ENCODE assay signal across 1 cellular context in the genomic region with DNA sequence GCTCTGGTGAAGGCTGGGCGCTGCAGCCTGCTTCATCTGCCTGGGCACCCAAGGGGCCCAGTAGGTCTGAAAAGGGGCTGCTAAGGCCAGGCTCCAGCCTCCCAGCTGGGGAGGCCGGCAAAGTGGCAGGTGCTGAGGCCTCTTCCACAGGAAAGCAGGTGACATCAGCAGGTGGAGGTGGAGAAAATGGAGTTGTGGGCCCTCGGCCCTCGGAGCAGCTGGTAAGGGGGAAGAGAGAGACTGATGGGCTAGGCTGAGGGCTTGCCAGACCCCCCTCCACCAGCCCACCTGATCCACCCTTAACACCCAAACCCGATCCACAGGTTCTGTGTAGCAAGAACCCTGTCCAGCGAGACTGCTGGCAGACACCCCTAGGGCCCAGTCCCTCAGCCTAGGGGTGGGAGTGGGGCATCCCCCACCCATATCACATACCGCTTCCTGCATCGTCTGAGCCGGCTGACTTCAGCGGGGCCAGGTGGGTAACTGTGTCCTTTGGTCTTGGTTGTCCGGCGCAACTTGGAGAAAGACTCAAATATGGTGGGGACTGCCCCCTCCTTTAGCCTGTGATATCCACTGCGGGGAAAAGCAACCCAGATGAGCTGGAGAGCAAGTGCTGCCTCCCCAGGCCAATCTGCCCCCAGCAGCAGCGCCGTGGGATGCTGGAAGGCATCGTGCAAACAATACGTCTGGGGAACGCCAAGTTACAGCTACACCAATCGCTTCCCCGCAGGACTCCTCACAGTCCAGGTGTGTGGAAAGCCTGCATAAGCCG.
TF ChIP-seq lines count a peak whose summit lies in the region.

No MANE protein-coding gene starts in this region.

TF ChIP-seq in K562, 482 proteins besides CTCF, POLR2A, EP300 and RAD21 (continues in another document):
- TF ChIP-seq ZBTB26 (CRISPR knock-in tag; IDR thresholded peaks at IDR 0.05), result peak; percentile 18; the same call in 1 of the 2 replicates
- no peak for TF ChIP-seq ZZZ3 (IDR thresholded peaks at IDR 0.05)
- TF ChIP-seq MIER1 (IDR thresholded peaks at IDR 0.05; ENCODE audit: low read depth), result no peak
- TF ChIP-seq, protein P1, sequence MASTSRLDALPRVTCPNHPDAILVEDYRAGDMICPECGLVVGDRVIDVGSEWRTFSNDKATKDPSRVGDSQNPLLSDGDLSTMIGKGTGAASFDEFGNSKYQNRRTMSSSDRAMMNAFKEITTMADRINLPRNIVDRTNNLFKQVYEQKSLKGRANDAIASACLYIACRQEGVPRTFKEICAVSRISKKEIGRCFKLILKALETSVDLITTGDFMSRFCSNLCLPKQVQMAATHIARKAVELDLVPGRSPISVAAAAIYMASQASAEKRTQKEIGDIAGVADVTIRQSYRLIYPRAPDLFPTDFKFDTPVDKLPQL (IDR thresholded peaks at IDR 0.05; ENCODE audit: extremely low read depth, insufficient read length), result no peak
- no peak for TF ChIP-seq NR2C1 (IDR thresholded peaks at IDR 0.05)
- no peak for TF ChIP-seq NR2C1 (tag; IDR thresholded peaks at IDR 0.05)
- no peak for TF ChIP-seq TCF3 (CRISPR knock-in tag; IDR thresholded peaks at IDR 0.05)
- TF ChIP-seq WHSC1 (IDR thresholded peaks at IDR 0.05; ENCODE audit: low read length), result peak; percentile 33
- TF ChIP-seq, protein P2, sequence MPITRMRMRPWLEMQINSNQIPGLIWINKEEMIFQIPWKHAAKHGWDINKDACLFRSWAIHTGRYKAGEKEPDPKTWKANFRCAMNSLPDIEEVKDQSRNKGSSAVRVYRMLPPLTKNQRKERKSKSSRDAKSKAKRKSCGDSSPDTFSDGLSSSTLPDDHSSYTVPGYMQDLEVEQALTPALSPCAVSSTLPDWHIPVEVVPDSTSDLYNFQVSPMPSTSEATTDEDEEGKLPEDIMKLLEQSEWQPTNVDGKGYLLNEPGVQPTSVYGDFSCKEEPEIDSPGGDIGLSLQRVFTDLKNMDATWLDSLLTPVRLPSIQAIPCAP (CRISPR knock-in tag; IDR thresholded peaks at IDR 0.05; ENCODE audit: borderline replicate concordance), result no peak
- no peak for TF ChIP-seq MTA3 (IDR thresholded peaks at IDR 0.05; ENCODE audit: borderline replicate concordance)
- TF ChIP-seq ZFP36 (IDR thresholded peaks at IDR 0.05; ENCODE audit: low read depth, low read length, partially characterized antibody), result no peak
- peak; percentile 92 for TF ChIP-seq RHOXF2B (CRISPR knock-in tag; conservative IDR thresholded peaks at IDR 0.05)
- TF ChIP-seq, protein P3, sequence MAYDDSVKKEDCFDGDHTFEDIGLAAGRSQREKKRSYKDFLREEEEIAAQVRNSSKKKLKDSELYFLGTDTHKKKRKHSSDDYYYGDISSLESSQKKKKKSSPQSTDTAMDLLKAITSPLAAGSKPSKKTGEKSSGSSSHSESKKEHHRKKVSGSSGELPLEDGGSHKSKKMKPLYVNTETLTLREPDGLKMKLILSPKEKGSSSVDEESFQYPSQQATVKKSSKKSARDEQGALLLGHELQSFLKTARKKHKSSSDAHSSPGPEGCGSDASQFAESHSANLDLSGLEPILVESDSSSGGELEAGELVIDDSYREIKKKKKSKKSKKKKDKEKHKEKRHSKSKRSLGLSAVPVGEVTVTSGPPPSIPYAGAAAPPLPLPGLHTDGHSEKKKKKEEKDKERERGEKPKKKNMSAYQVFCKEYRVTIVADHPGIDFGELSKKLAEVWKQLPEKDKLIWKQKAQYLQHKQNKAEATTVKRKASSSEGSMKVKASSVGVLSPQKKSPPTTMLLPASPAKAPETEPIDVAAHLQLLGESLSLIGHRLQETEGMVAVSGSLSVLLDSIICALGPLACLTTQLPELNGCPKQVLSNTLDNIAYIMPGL (CRISPR knock-in tag; IDR thresholded peaks at IDR 0.05), result peak; percentile 48; the same call in 1 of the 2 replicates
- no peak for TF ChIP-seq ZNF436 (CRISPR knock-in tag; IDR thresholded peaks at IDR 0.05)
- TF ChIP-seq SRF (CRISPR knock-in tag; IDR thresholded peaks at IDR 0.05), result peak in 1 of 2 experiments; percentile 14; a peak in 1 of 4 replicates
- TF ChIP-seq TEAD4 (IDR thresholded peaks at IDR 0.05; ENCODE audit: low read length), result no peak
- no peak for TF ChIP-seq TEAD4 (CRISPR knock-in tag; IDR thresholded peaks at IDR 0.05; ENCODE audit: borderline replicate concordance)
- no peak for TF ChIP-seq SRSF7 (optimal IDR thresholded peaks at IDR 0.05; ENCODE audit: low read depth, low read length)
- no peak for TF ChIP-seq STAT5A (IDR thresholded peaks at IDR 0.05; ENCODE audit: borderline replicate concordance, low read length)
- no peak for TF ChIP-seq SNIP1 (IDR thresholded peaks at IDR 0.05; ENCODE audit: low read depth)
- TF ChIP-seq, protein P4, sequence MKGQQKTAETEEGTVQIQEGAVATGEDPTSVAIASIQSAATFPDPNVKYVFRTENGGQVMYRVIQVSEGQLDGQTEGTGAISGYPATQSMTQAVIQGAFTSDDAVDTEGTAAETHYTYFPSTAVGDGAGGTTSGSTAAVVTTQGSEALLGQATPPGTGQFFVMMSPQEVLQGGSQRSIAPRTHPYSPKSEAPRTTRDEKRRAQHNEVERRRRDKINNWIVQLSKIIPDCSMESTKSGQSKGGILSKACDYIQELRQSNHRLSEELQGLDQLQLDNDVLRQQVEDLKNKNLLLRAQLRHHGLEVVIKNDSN (CRISPR knock-in tag; IDR thresholded peaks at IDR 0.05), result no peak
- TF ChIP-seq CCNT2 (IDR thresholded peaks at IDR 0.05; ENCODE audit: borderline replicate concordance, extremely low read depth, insufficient read length, low read depth, low read length), result no peak
- no peak for TF ChIP-seq ILF3 (IDR thresholded peaks at IDR 0.05; ENCODE audit: borderline replicate concordance)
- TF ChIP-seq OTX1 (CRISPR knock-in tag; IDR thresholded peaks at IDR 0.05), result 0 out of 2 replicates have a peak, but pooled peaks have one; percentile 7
- TF ChIP-seq ZNF274 (IDR thresholded peaks at IDR 0.05; ENCODE audit: borderline replicate concordance, low read depth, low read length), result no peak
- TF ChIP-seq HIVEP1 (CRISPR knock-in tag; IDR thresholded peaks at IDR 0.05), result 0 out of 2 replicates have a peak, but pooled peaks have one; percentile 12
- TF ChIP-seq MYNN (IDR thresholded peaks at IDR 0.05), result no peak
- TF ChIP-seq MYNN (CRISPR knock-in tag; IDR thresholded peaks at IDR 0.05), result no peak
- no peak for TF ChIP-seq SRSF3 (IDR thresholded peaks at IDR 0.05; ENCODE audit: insufficient read depth, low read length)
- no peak for TF ChIP-seq YBX1 (IDR thresholded peaks at IDR 0.05)
- TF ChIP-seq C11orf30 (IDR thresholded peaks at IDR 0.05; ENCODE audit: low read depth), result no peak
- no peak for TF ChIP-seq JUN (IDR thresholded peaks at IDR 0.05; ENCODE audit: borderline replicate concordance, low read depth, low read length)
- TF ChIP-seq JUN (CRISPR knock-in tag; IDR thresholded peaks at IDR 0.05; ENCODE audit: borderline replicate concordance), result no peak
- no peak for TF ChIP-seq RNF2 (IDR thresholded peaks at IDR 0.05)
- TF ChIP-seq ZNF77 (CRISPR knock-in tag; IDR thresholded peaks at IDR 0.05), result no peak
- no peak for TF ChIP-seq ZBTB43 (CRISPR knock-in tag; IDR thresholded peaks at IDR 0.05)
- TF ChIP-seq GABPB2 (CRISPR knock-in tag; conservative IDR thresholded peaks at IDR 0.05), result peak; percentile 30; the same call in 1 of the 2 replicates
- TF ChIP-seq FOXJ3 (CRISPR knock-in tag; IDR thresholded peaks at IDR 0.05), result no peak
- TF ChIP-seq KDM2B (CRISPR knock-in tag; IDR thresholded peaks at IDR 0.05), result peak; percentile 42; the same call in 1 of the 2 replicates
- peak; percentile 29 for TF ChIP-seq POLR2AphosphoS2 (IDR thresholded peaks at IDR 0.05; ENCODE audit: low read length)
- TF ChIP-seq GABPA (tag; conservative IDR thresholded peaks at IDR 0.05; ENCODE audit: low read depth), result no peak
- TF ChIP-seq ZNF133 (CRISPR knock-in tag; IDR thresholded peaks at IDR 0.05), result no peak
- TF ChIP-seq KLF13 (tag; IDR thresholded peaks at IDR 0.05; ENCODE audit: borderline replicate concordance, low read depth), result peak; percentile 64; the same call in 1 of the 2 replicates
- 0 out of 2 replicates have a peak, but pooled peaks have one; percentile 11 for TF ChIP-seq E2F3 (CRISPR knock-in tag; IDR thresholded peaks at IDR 0.05)
- peak; percentile 18; the same call in 1 of the 2 replicates for TF ChIP-seq ZNF384 (IDR thresholded peaks at IDR 0.05; ENCODE audit: low read depth, low read length)
- no peak for TF ChIP-seq L3MBTL2 (IDR thresholded peaks at IDR 0.05)
- peak; percentile 22 to 67; a peak in 1 of 4 replicates for TF ChIP-seq TBL1XR1 (IDR thresholded peaks at IDR 0.05; ENCODE audit: low read length in 2 of 2)
- TF ChIP-seq ZNF512 (tag; IDR thresholded peaks at IDR 0.05), result no peak
- no peak for TF ChIP-seq IRF9 (tag; IDR thresholded peaks at IDR 0.05)
- TF ChIP-seq ZBTB17 (CRISPR knock-in tag; IDR thresholded peaks at IDR 0.05), result no peak
- no peak for TF ChIP-seq ELK3 (CRISPR knock-in tag; IDR thresholded peaks at IDR 0.05)
- TF ChIP-seq, protein P5, sequence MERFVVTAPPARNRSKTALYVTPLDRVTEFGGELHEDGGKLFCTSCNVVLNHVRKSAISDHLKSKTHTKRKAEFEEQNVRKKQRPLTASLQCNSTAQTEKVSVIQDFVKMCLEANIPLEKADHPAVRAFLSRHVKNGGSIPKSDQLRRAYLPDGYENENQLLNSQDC (CRISPR knock-in tag; IDR thresholded peaks at IDR 0.05), result no peak
- no peak for TF ChIP-seq CBFA2T3 (IDR thresholded peaks at IDR 0.05)
- no peak for TF ChIP-seq TCFL5 (CRISPR knock-in tag; conservative IDR thresholded peaks at IDR 0.05)
- TF ChIP-seq, protein P6, sequence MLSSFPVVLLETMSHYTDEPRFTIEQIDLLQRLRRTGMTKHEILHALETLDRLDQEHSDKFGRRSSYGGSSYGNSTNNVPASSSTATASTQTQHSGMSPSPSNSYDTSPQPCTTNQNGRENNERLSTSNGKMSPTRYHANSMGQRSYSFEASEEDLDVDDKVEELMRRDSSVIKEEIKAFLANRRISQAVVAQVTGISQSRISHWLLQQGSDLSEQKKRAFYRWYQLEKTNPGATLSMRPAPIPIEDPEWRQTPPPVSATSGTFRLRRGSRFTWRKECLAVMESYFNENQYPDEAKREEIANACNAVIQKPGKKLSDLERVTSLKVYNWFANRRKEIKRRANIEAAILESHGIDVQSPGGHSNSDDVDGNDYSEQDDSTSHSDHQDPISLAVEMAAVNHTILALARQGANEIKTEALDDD (IDR thresholded peaks at IDR 0.05), result no peak
- TF ChIP-seq TEAD2 (tag; IDR thresholded peaks at IDR 0.05), result no peak
- TF ChIP-seq E2F6 (IDR thresholded peaks at IDR 0.05; ENCODE audit: borderline replicate concordance in 1 of 2, extremely low read depth in 1 of 2, insufficient read depth in 1 of 2, insufficient read length in 1 of 2, low read depth in 1 of 2, low read length in 1 of 2, poor library complexity in 1 of 2, severe bottlenecking in 1 of 2), result peak in 1 of 2 experiments; percentile 61
- no peak for TF ChIP-seq PRMT5 (CRISPR knock-in tag; IDR thresholded peaks at IDR 0.05)
